1 cellular context compared by ENCODE assay signal in the genomic region with DNA sequence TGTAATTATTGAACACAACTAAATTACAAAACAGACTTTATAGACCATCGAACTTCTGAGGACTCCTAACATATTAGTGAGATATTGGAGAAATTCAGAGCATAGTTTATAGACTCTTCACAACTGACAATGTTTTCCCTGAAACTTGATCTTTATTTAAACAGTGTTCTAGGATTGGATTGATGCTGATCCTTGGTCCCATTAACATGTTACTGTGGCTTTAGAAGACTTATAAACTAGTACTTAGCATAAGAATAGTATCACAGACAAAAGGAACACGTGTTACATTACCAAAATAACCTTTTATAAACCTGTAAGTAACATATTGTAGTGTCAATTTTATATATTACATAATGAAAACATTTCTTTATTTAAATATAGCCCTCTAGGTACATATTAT.
TF ChIP-seq lines count a peak whose summit lies in the region.

No MANE protein-coding gene starts in this region.

TF ChIP-seq in H1, 55 proteins besides CTCF, POLR2A, EP300 and RAD21:
- no peak for TF ChIP-seq HDAC6 (IDR thresholded peaks at IDR 0.05; ENCODE audit: low read depth, low read length)
- no peak for TF ChIP-seq SP4 (IDR thresholded peaks at IDR 0.05; ENCODE audit: low read length)
- no peak for TF ChIP-seq PHF8 (conservative IDR thresholded peaks at IDR 0.05; ENCODE audit: low read depth, low read length)
